Comparison of ENCODE assay signal across 12 cellular contexts in genomic region chr18:13451661-13452447, GRCh38.
DNase-seq lines count a peak whose midpoint lies in the region; ATAC-seq and TF ChIP-seq lines count a peak whose summit lies in the region.
"Had no signal": no experiment of that assay in that cellular context is flagged by ENCODE, and none has a peak within 500 bp of the region (broad histone marks: within the 10 kb centered on the region; RNA-seq: fewer than 3 reads in every experiment).

No MANE protein-coding gene starts in this region.

- H3K36me3 Mint-ChIP-seq in activated T-cell treated with anti-CD3 and anti-CD28 coated beads, Interleukin-2, amount 50 U/mL, for 4 hours (ENCODE audit: insufficient read depth), result no peaks in the 10 kb centered on the region

- H3K9me3 Mint-ChIP-seq in activated T-cell treated with anti-CD3 and anti-CD28 coated beads, Interleukin-2, amount 50 U/mL, for 4 hours, result no peaks in the 10 kb centered on the region

- 72% methylated on average over 14 of the region's 14 CpGs for WGBS in right cardiac atrium

- no peaks in the 10 kb centered on the region for H3K27me3 ChIP-seq in right cardiac atrium (ENCODE audit: control insufficient read depth, insufficient read depth)
- H3K27me3 ChIP-seq in vagina, result no peaks in the 10 kb centered on the region

- TF ChIP-seq CTCF in vagina (IDR thresholded peaks at IDR 0.05), result no peak

- no peaks in the 10 kb centered on the region for H3K27me3 Mint-ChIP-seq in activated T-cell treated with anti-CD3 and anti-CD28 coated beads, Interleukin-2, amount 50 U/mL, for 4 hours (ENCODE audit: low read depth)

- intact Hi-C loops in right cardiac atrium (cut with DNase I) (no loop called here), vagina (cut with DNase I) (no loop called here)

- peak; percentile 16 for DNase-seq in activated T-cell treated with anti-CD3 and anti-CD28 coated beads, Interleukin-2, amount 50 U/mL, for 1 hour
- no peak for DNase-seq in activated T-cell treated with anti-CD3 and anti-CD28 coated beads, Interleukin-2, amount 50 U/mL, for 4 hours
- peak; percentile 47 for DNase-seq in UCSD-AML1 (lab: John Stamatoyannopoulos, UW; ENCODE audit: unreplicated experiment)
- DNase-seq in right cardiac atrium, result peak in 1 of 3 donors; percentile 51
- no peak for DNase-seq in vagina (ENCODE audit: extremely low spot score in 2 of 2)
- no peak for DNase-seq in AG08396 (ENCODE audit: low spot score)
- no peak for DNase-seq in NCI-H524 (lab: John Stamatoyannopoulos, UW)
- DNase-seq: activated CD4-positive, alpha-beta T cell treated with anti-CD3 and anti-CD28 coated beads, Interleukin-2, amount 50 U/mL, for 1 hour; activated naive CD4-positive, alpha-beta T cell treated with anti-CD3 and anti-CD28 coated beads, Interleukin-2, amount 50 U/mL, for 16 hours; NCI-H1417 had no signal

- ATAC-seq in activated T-cell treated with anti-CD3 and anti-CD28 coated beads, Interleukin-2, amount 50 U/mL, for 4 hours, result no peak
- ATAC-seq in right cardiac atrium (peak; percentile 37 to 41), HG03571 (IDR thresholded peaks at IDR 0.05; ENCODE audit: unreplicated experiment) (no peak)

- no peaks in the 10 kb centered on the region for H3K9me3 ChIP-seq in right cardiac atrium (ENCODE audit: control insufficient read depth, low read length)
- no peaks in the 10 kb centered on the region for H3K9me3 ChIP-seq in vagina
- H3K9me3 ChIP-seq: prostate gland had no signal

- TF ChIP-seq POLR2A in vagina (IDR thresholded peaks at IDR 0.05), result no peak

- H3K4me1 ChIP-seq in right cardiac atrium (ENCODE audit: control insufficient read depth, insufficient read depth, low read length), result peaks cover 17% of the 10 kb centered on the region
- peaks cover 37% of the 10 kb centered on the region for H3K4me1 ChIP-seq in vagina
- H3K4me1 ChIP-seq: prostate gland had no signal

- no peaks in the 10 kb centered on the region for H3K36me3 ChIP-seq in vagina
- H3K36me3 ChIP-seq: prostate gland had no signal

- H3K4me3 Mint-ChIP-seq in activated T-cell treated with anti-CD3 and anti-CD28 coated beads, Interleukin-2, amount 50 U/mL, for 4 hours, result no peak overlapping the region

- H3K27ac ChIP-seq in right cardiac atrium (ENCODE audit: low read length) (peak overlapping the region; percentile 1), vagina (peak overlapping the region; percentile 15)
- H3K27ac ChIP-seq: prostate gland had no signal

- peaks cover 33% of the 10 kb centered on the region for H3K4me1 Mint-ChIP-seq in activated T-cell treated with anti-CD3 and anti-CD28 coated beads, Interleukin-2, amount 50 U/mL, for 4 hours (ENCODE audit: low read depth)

- H3K4me3 ChIP-seq in right cardiac atrium (ENCODE audit: low read length) (no peak overlapping the region), vagina (no peak overlapping the region)
- H3K4me3 ChIP-seq: prostate gland had no signal

Comparison
In these comparisons a context has a peak if more than half of its experiments do, and no peak if none do; other contexts are left out.
1. DNase-seq: peak in activated T-cell treated with anti-CD3 and anti-CD28 coated beads, Interleukin-2, amount 50 U/mL, for 1 hour (single experiment) and UCSD-AML1 (single experiment); none in activated T-cell treated with anti-CD3 and anti-CD28 coated beads, Interleukin-2, amount 50 U/mL, for 4 hours (single experiment), vagina (0 of 2), AG08396 (single experiment) and NCI-H524 (0 of 2).
2. ATAC-seq: peak in right cardiac atrium (2 of 2); none in activated T-cell treated with anti-CD3 and anti-CD28 coated beads, Interleukin-2, amount 50 U/mL, for 4 hours (0 of 2) and HG03571 (single experiment).